ENCODE assay signal across 20 cellular contexts in genomic region chr11:1867381-1867780, GRCh38. TPM values are rescaled to one million over a fixed set of nuclear protein-coding genes. Genes with fewer than 3 reads are reported as not detected.
DNase-seq lines count a peak whose midpoint lies in the region; ATAC-seq, FAIRE-seq and TF ChIP-seq lines count a peak whose summit lies in the region.
"Had no signal": no experiment of that assay in that cellular context is flagged by ENCODE, and none has a peak within 500 bp of the region (broad histone marks: within the 10 kb centered on the region; RNA-seq: fewer than 3 reads in every experiment).

No MANE protein-coding gene starts in this region.

- 80% methylated on average over 2 of the region's 8 CpGs; no CpG with 5 or more reads in 1 of the 2 donors for WGBS in gastroesophageal sphincter (ENCODE audit: low coverage in 1 of 2), 2 donors

- peaks cover 0 to 87% (median 36%) of the 10 kb centered on the region in 3 donors for H3K4me1 ChIP-seq in gastroesophageal sphincter

- H3K27me3 Mint-ChIP-seq in T-helper 17 cell = no peaks in the 10 kb centered on the region
- peaks cover 13% of the 10 kb centered on the region for H3K27me3 Mint-ChIP-seq in nephron (ENCODE audit: low read depth)
- peaks cover 24% of the 10 kb centered on the region for H3K27me3 Mint-ChIP-seq in progenitor cell of endocrine pancreas

- DNase-seq in T-helper 17 cell = no peak
- DNase-seq in stimulated activated effector memory CD8-positive, alpha-beta T cell treated with anti-CD3 and anti-CD28 coated beads, Interleukin-12 subunit alpha, Interleukin-12 subunit beta, amount 100 ng/mL, for 72 hours (ENCODE audit: low spot score in 2 of 2) = no peak
- DNase-seq in effector CD4-positive, alpha-beta T cell = no peak
- DNase-seq in ecto neural progenitor cell (ENCODE audit: low spot score) = no peak
- no peak for DNase-seq in RCC 7860 (ENCODE audit: low spot score)
- no peak for DNase-seq in progenitor cell of endocrine pancreas (ENCODE audit: low spot score, unreplicated experiment)
- DNase-seq: BE2C, DMS79, KBM-7, MV-4-11, NCI-H1417, NCI-H1930, NCI-H748 treated with DMSO at 0.1 percent for 48 hours had no signal

- no peak overlapping the region for H3K4me3 Mint-ChIP-seq in T-helper 17 cell
- no peak overlapping the region for H3K4me3 Mint-ChIP-seq in nephron
- H3K4me3 Mint-ChIP-seq in stimulated activated effector memory CD8-positive, alpha-beta T cell treated with anti-CD3 and anti-CD28 coated beads, Interleukin-12 subunit alpha, Interleukin-12 subunit beta, amount 100 ng/mL, for 72 hours = peak overlapping the region; percentile 15
- H3K4me3 Mint-ChIP-seq in progenitor cell of endocrine pancreas (ENCODE audit: low read depth) = no peak overlapping the region
- H3K4me3 Mint-ChIP-seq: CD8-positive, alpha-beta T cell had no signal

- no peak for TF ChIP-seq EP300 in gastroesophageal sphincter (IDR thresholded peaks at IDR 0.05)

- H3K9me3 Mint-ChIP-seq in nephron (no peaks in the 10 kb centered on the region), progenitor cell of endocrine pancreas (ENCODE audit: low read depth) (no peaks in the 10 kb centered on the region)
- no peaks in the 10 kb centered on the region for H3K9me3 Mint-ChIP-seq in stimulated activated effector memory CD8-positive, alpha-beta T cell treated with anti-CD3 and anti-CD28 coated beads, Interleukin-12 subunit alpha, Interleukin-12 subunit beta, amount 100 ng/mL, for 72 hours
- H3K9me3 Mint-ChIP-seq: CD8-positive, alpha-beta T cell had no signal

- TF ChIP-seq POLR2A in gastroesophageal sphincter (IDR thresholded peaks at IDR 0.05) = no peak

- ATAC-seq in T-helper 17 cell (no peak), gastroesophageal sphincter (no peak)
- no peak for ATAC-seq in stimulated activated effector memory CD8-positive, alpha-beta T cell treated with anti-CD3 and anti-CD28 coated beads, Interleukin-12 subunit alpha, Interleukin-12 subunit beta, amount 100 ng/mL, for 72 hours
- ATAC-seq: CD8-positive, alpha-beta T cell had no signal

- H3K4me1 Mint-ChIP-seq in T-helper 17 cell (peaks cover 58% of the 10 kb centered on the region), nephron (peaks cover 19% of the 10 kb centered on the region), progenitor cell of endocrine pancreas (ENCODE audit: low read depth) (no peaks in the 10 kb centered on the region)
- peaks cover 54% of the 10 kb centered on the region for H3K4me1 Mint-ChIP-seq in stimulated activated effector memory CD8-positive, alpha-beta T cell treated with anti-CD3 and anti-CD28 coated beads, Interleukin-12 subunit alpha, Interleukin-12 subunit beta, amount 100 ng/mL, for 72 hours

- peak overlapping the region in 3 of 4 donors; percentile 6 to 88 (median 66) for H3K27ac ChIP-seq in gastroesophageal sphincter

- no peak for FAIRE-seq in RCC 7860 (lab: Jason Lieb, UNC)
- FAIRE-seq: D721Med, H1 had no signal

- TF ChIP-seq CTCF in gastroesophageal sphincter (IDR thresholded peaks at IDR 0.05) (no peak), nephron (IDR thresholded peaks at IDR 0.05; ENCODE audit: unreplicated experiment in 3 of 3) (no peak), progenitor cell of endocrine pancreas (IDR thresholded peaks at IDR 0.05; ENCODE audit: unreplicated experiment) (no peak)

- H3K27ac Mint-ChIP-seq in T-helper 17 cell (peak overlapping the region; percentile 94), nephron (peak overlapping the region in 2 of 3 experiments; percentile 50 to 80), progenitor cell of endocrine pancreas (no peak overlapping the region)
- peak overlapping the region; percentile 40 for H3K27ac Mint-ChIP-seq in stimulated activated effector memory CD8-positive, alpha-beta T cell treated with anti-CD3 and anti-CD28 coated beads, Interleukin-12 subunit alpha, Interleukin-12 subunit beta, amount 100 ng/mL, for 72 hours

- H3K9me3 ChIP-seq in T-helper 17 cell (ENCODE audit: control insufficient read depth, low read length, poor library complexity, severe bottlenecking) (no peaks in the 10 kb centered on the region), gastroesophageal sphincter (no peaks in the 10 kb centered on the region)
- H3K9me3 ChIP-seq: BE2C had no signal

- H3K36me3 Mint-ChIP-seq in T-helper 17 cell (ENCODE audit: low read depth) (no peaks in the 10 kb centered on the region), nephron (ENCODE audit: low read depth) (no peaks in the 10 kb centered on the region), progenitor cell of endocrine pancreas (ENCODE audit: insufficient read depth) (no peaks in the 10 kb centered on the region)
- peaks cover 86% of the 10 kb centered on the region for H3K36me3 Mint-ChIP-seq in stimulated activated effector memory CD8-positive, alpha-beta T cell treated with anti-CD3 and anti-CD28 coated beads, Interleukin-12 subunit alpha, Interleukin-12 subunit beta, amount 100 ng/mL, for 72 hours

- no peak overlapping the region for H3K4me3 ChIP-seq in gastroesophageal sphincter

- no peaks in the 10 kb centered on the region for H3K36me3 ChIP-seq in gastroesophageal sphincter
- H3K36me3 ChIP-seq: BE2C had no signal

- H3K27me3 ChIP-seq in gastroesophageal sphincter = peaks cover 29% of the 10 kb centered on the region
- H3K27me3 ChIP-seq: BE2C had no signal

RNA-seq across cellular contexts. Expression of gene LSP1, which starts 14.5 kb away (rescaled TPM):
- total RNA-seq in T-helper 17 cell (100 to 1,000 TPM; 297 to 299 TPM), gastroesophageal sphincter (100 to 1,000 TPM in 1 of 4 donors, 10 to 100 TPM in 3; 13.4 to 133 (median 47.7) TPM), progenitor cell of endocrine pancreas (not detected in 2 replicates)
- total RNA-seq: H1, SK-MEL-5 had no signal

RNA-seq across cellular contexts. Expression of gene PRR33, which starts 24.3 kb away (rescaled TPM):
- total RNA-seq in T-helper 17 cell (not detected), gastroesophageal sphincter (not detected), progenitor cell of endocrine pancreas (not detected in 2 replicates)
- total RNA-seq: CD8-positive, alpha-beta T cell; G401; H1; SK-MEL-5 had no signal

RNA-seq across cellular contexts. Expression of gene TNNI2, which starts 28.6 kb away (rescaled TPM):
- total RNA-seq in T-helper 17 cell = not detected
- total RNA-seq in gastroesophageal sphincter = 1 to 10 TPM in 1 of 4 donors, not detected in 3; 1.0 TPM
- total RNA-seq in progenitor cell of endocrine pancreas = 0.55 and 0.69 TPM in 2 replicates
- total RNA-seq: G401, H1, SK-MEL-5 had no signal

RNA-seq across cellular contexts. Expression of gene SYT8, which starts 32.6 kb away (rescaled TPM):
- not detected for total RNA-seq in T-helper 17 cell
- 1 to 10 TPM in 1 of 4 donors, not detected in 3; 2.2 TPM for total RNA-seq in gastroesophageal sphincter
- total RNA-seq in progenitor cell of endocrine pancreas = 0.69 and 1.5 TPM in 2 replicates
- total RNA-seq: CD8-positive, alpha-beta T cell; G401; H1; SK-MEL-5 had no signal

RNA-seq across cellular contexts. Expression of gene TNNT3, which starts 52.1 kb away (rescaled TPM):
- total RNA-seq in T-helper 17 cell (1 to 10 TPM; 7.4 to 8.9 TPM), gastroesophageal sphincter (1 to 10 TPM; 1.7 to 4.3 (median 2.5) TPM), progenitor cell of endocrine pancreas (0.38 TPM in 1 of 2 replicates, not detected in the other)
- total RNA-seq: G401, H1, SK-MEL-5 had no signal

Comparison
In these comparisons a context has a peak if more than half of its experiments do, and no peak if none do; other contexts are left out.
1. RNA of gene LSP1, which starts 14.5 kb away (total RNA-seq): 297 to 299 TPM in T-helper 17 cell and 13.4 to 133 TPM in gastroesophageal sphincter; not detected in progenitor cell of endocrine pancreas; every median in the first group is over 10 times any median in the second.